ENCODE assay signal across 8 cellular contexts in the genomic region with DNA sequence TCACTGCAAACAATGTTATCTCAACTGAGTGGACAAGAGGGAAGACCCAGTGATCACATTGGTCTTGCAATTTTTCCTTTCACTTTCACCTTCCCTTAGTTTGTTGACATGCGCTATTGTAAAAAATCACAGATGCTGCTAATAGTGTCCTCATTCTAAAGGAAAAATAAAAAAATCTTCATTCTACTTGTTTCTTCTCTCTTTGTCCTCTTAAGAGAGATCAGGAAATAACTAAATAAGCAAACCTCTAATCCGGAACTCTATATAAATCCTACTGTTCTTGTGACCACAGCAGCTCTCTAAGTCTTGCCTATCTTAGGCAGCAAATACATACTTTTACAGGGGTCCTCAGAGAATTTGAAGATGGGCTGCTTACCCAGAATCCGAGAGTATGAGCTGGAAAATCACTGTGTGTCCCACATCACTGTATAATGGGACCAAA.
DNase-seq lines count a peak whose midpoint lies in the region; FAIRE-seq and TF ChIP-seq lines count a peak whose summit lies in the region.
"Had no signal": no experiment of that assay in that cellular context is flagged by ENCODE, and none has a peak within 500 bp of the region (broad histone marks: within the 10 kb centered on the region; RNA-seq: fewer than 3 reads in every experiment).

No MANE protein-coding gene starts in this region.

- 99% methylated on average over 3 of the region's 3 CpGs for WGBS in GM23248 (ENCODE audit: low coverage in 1 of 2, low lambda C conversion rate in 2 of 2, missing lambda C conversion rate in 2 of 2), 2 experiments

- no peak for FAIRE-seq in H54 (lab: Jason Lieb, UNC)

- H3K9ac ChIP-seq in GM23248, result no peak overlapping the region

- H3K4me2 ChIP-seq in GM23248 (ENCODE audit: unreplicated experiment), result peak overlapping the region; percentile 9

- H3K27me3 ChIP-seq in GM23248 (replicated peaks; ENCODE audit: insufficient read depth), result no peaks in the 10 kb centered on the region

- no peak overlapping the region for H2AFZ ChIP-seq in GM23248

- H4K20me1 ChIP-seq in GM23248 (ENCODE audit: insufficient read depth), result no peaks in the 10 kb centered on the region

- H3K27ac ChIP-seq in GM23248, result no peak overlapping the region
- H3K27ac ChIP-seq in substantia nigra (ENCODE audit: low read depth, low read length, poor library complexity, severe bottlenecking), result peak overlapping the region; percentile 61

- H3K4me3 ChIP-seq in GM23248 (0 out of 2 replicates have a peak overlapping the region, but pooled peaks have one; percentile 8), fibroblast of the aortic adventitia (ENCODE audit: low read depth, low read length) (peak overlapping the region; percentile 1)

- H3F3A ChIP-seq in GM23248 (ENCODE audit: insufficient read depth), result peaks cover 19% of the 10 kb centered on the region

- no peak for TF ChIP-seq POLR2A in H54 (IDR thresholded peaks at IDR 0.05; ENCODE audit: low read depth, low read length)

- H3K9me2 ChIP-seq in GM23248 (ENCODE audit: insufficient read depth), result no peaks in the 10 kb centered on the region

- TF ChIP-seq CTCF in fibroblast of the aortic adventitia (IDR thresholded peaks at IDR 0.05; ENCODE audit: insufficient read depth, low read length), result no peak

- peaks cover 41% of the 10 kb centered on the region; the same call in 1 of the 2 replicates for H3K79me2 ChIP-seq in GM23248 (ENCODE audit: insufficient read depth)

- peaks cover 28% of the 10 kb centered on the region for H3K4me1 ChIP-seq in GM23248 (ENCODE audit: insufficient read depth)

- H3K36me3 ChIP-seq in GM23248 (ENCODE audit: low read depth), result 0 out of 2 replicates have a peak, but pooled peaks cover 6% of the 10 kb centered on the region

- no peaks in the 10 kb centered on the region for H3K9me3 ChIP-seq in GM23248 (ENCODE audit: low read depth)

- in situ Hi-C loops in GM23248 (cut with MboI), result no loop called here

- DNase-seq in GM23248 (peak; percentile 20), NCI-H2227 treated with DMSO at 0.1 percent for 48 hours (lab: John Stamatoyannopoulos, UW) (peak; percentile 50), fibroblast of the aortic adventitia (ENCODE audit: low read depth) (peak; percentile 43), substantia nigra (lab: John Stamatoyannopoulos, UW) (no peak), H54 (ENCODE audit: insufficient read length, low spot score) (no peak), NCI-H82 treated with DMSO at 0.1 percent for 48 hours (lab: John Stamatoyannopoulos, UW; ENCODE audit: unreplicated experiment) (no peak), mesenteric fat pad (ENCODE audit: low spot score) (no peak)
- DNase-seq: activated B cell treated with CpG ODN at 0.5 μM for 24 hours had no signal

Comparison
In these comparisons a context has a peak if more than half of its experiments do, and no peak if none do; other contexts are left out.
1. DNase-seq: peak in GM23248 (single experiment), NCI-H2227 treated with DMSO at 0.1 percent for 48 hours (single experiment) and fibroblast of the aortic adventitia (single experiment); none in substantia nigra (0 of 49), H54 (single experiment), NCI-H82 treated with DMSO at 0.1 percent for 48 hours (single experiment) and mesenteric fat pad (single experiment).